Comparison of ENCODE assay signal across 11 cellular contexts in the genomic region with DNA sequence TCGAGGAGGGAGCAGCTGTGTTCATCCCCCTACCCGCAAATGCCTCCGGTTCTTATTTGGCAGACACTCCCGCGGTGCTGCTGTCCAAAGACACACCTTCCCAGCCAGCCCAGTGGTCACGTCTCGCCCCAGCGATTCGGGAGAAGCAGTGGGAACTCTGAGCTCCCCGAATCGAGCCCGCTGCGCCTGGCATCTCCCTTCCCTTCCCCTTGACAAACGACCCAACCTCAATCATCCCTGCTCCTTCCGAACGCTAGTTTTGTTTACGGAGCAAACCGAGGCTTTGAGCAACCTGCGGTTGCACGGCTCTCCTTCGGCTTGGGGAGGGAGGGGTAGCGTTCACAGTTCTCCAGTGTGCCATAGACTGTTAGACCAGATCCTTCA. TPM values are rescaled to one million over a fixed set of nuclear protein-coding genes. Genes with fewer than 3 reads are reported as not detected.
DNase-seq lines count a peak whose midpoint lies in the region; ATAC-seq, FAIRE-seq and TF ChIP-seq lines count a peak whose summit lies in the region.
"Had no signal": no experiment of that assay in that cellular context is flagged by ENCODE, and none has a peak within 500 bp of the region (broad histone marks: within the 10 kb centered on the region; RNA-seq: fewer than 3 reads in every experiment).

No MANE protein-coding gene starts in this region.

- TF ChIP-seq CTCF in keratinocyte (optimal IDR thresholded peaks at IDR 0.05 in 1 of 3, IDR thresholded peaks at IDR 0.05 in 1 of 3, conservative IDR thresholded peaks at IDR 0.05 in 1 of 3; ENCODE audit: extremely low read depth in 1 of 3, insufficient read depth in 2 of 3, low read length in 3 of 3) = no peak
- no peak for TF ChIP-seq CTCF in transverse colon (IDR thresholded peaks at IDR 0.05)

- dilution Hi-C loops in keratinocyte (cut with MboI; ENCODE audit: extremely low pct_ligation_motif_present, low sequenced_read_pairs) = no loop called here

- H3K4me2 ChIP-seq in keratinocyte (ENCODE audit: control insufficient read depth, extremely low read depth, insufficient read depth, low read depth, low read length) = peak overlapping the region; percentile 62

- no peaks in the 10 kb centered on the region for H4K20me1 ChIP-seq in keratinocyte (ENCODE audit: control insufficient read depth, extremely low read depth, insufficient read depth, low read length)

- no peak for TF ChIP-seq EP300 in transverse colon (IDR thresholded peaks at IDR 0.05; ENCODE audit: low read depth)

- TF ChIP-seq POLR2A in transverse colon (IDR thresholded peaks at IDR 0.05) = no peak

- peak overlapping the region; percentile 56 for H2AFZ ChIP-seq in keratinocyte (ENCODE audit: control insufficient read depth, low read length)

- in situ Hi-C loops in transverse colon (cut with MboI; ENCODE audit: low pct_ligation_motif_present in 1 of 4, low pct_unique_long_range_greater_than_20kb in 1 of 4, low sequenced_read_pairs in 3 of 4) = no loop called here

- WGBS in transverse colon (ENCODE audit: low coverage in 1 of 2), 2 donors = 45% methylated on average over 22 of the region's 22 CpGs; no CpG with 5 or more reads in 1 of the 2 donors

- H3K9me1 ChIP-seq in keratinocyte (ENCODE audit: control insufficient read depth, extremely low read depth, insufficient read depth, low read length) = no peaks in the 10 kb centered on the region

- H3K79me2 ChIP-seq in keratinocyte (ENCODE audit: control insufficient read depth, insufficient read depth, low read length) = no peaks in the 10 kb centered on the region

- ATAC-seq in HG03354 (IDR thresholded peaks at IDR 0.05; ENCODE audit: poor library complexity, severe bottlenecking, unreplicated experiment) (no peak), GM21529 (IDR thresholded peaks at IDR 0.05; ENCODE audit: unreplicated experiment) (no peak), HG03095 (IDR thresholded peaks at IDR 0.05; ENCODE audit: unreplicated experiment) (no peak)
- ATAC-seq: naive thymus-derived CD8-positive, alpha-beta T cell had no signal

- no peak overlapping the region for H3K9ac ChIP-seq in keratinocyte (ENCODE audit: control insufficient read depth, extremely low read depth, insufficient read depth, low read length)

- H3K27me3 ChIP-seq in keratinocyte (ENCODE audit: control insufficient read depth, extremely low read depth, insufficient read depth, low read length) = peaks cover 32% of the 10 kb centered on the region
- H3K27me3 ChIP-seq in transverse colon = no peaks in the 10 kb centered on the region

- H3K27ac ChIP-seq in caudate nucleus (ENCODE audit: low read depth, low read length) = peak overlapping the region; percentile 18
- no peak overlapping the region for H3K27ac ChIP-seq in keratinocyte (ENCODE audit: control insufficient read depth, insufficient read depth, low read length)
- no peak overlapping the region for H3K27ac ChIP-seq in transverse colon

- no peaks in the 10 kb centered on the region for H3K36me3 ChIP-seq in keratinocyte (ENCODE audit: control insufficient read depth in 2 of 2, extremely low read depth in 1 of 2, insufficient read depth in 2 of 2, low read length in 2 of 2)
- no peaks in the 10 kb centered on the region for H3K36me3 ChIP-seq in transverse colon

- no peaks in the 10 kb centered on the region for H3K4me1 ChIP-seq in keratinocyte (ENCODE audit: control insufficient read depth, extremely low read depth, insufficient read depth, low read length)
- no peaks in the 10 kb centered on the region for H3K4me1 ChIP-seq in transverse colon

- intact Hi-C loops in transverse colon (cut with DNase I; ENCODE audit: low total_unique reads) = loop anchor here (2.0 kb wide), 1 partner anchor 309 kb away; no protein-coding TSS in a partner anchor

- peak overlapping the region; percentile 27 to 51 (median 44) for H3K4me3 ChIP-seq in keratinocyte (ENCODE audit: control insufficient read depth in 2 of 3, extremely low read depth in 1 of 3, insufficient read depth in 2 of 3, low read depth in 1 of 3, low read length in 3 of 3)
- H3K4me3 ChIP-seq in transverse colon = peak overlapping the region in 3 of 4 donors; percentile 9 to 39 (median 22)

- FAIRE-seq in keratinocyte (lab: Jason Lieb, UNC) = no peak

- H3K9me3 ChIP-seq in keratinocyte (ENCODE audit: control insufficient read depth, low read depth, low read length) (no peaks in the 10 kb centered on the region), transverse colon (no peaks in the 10 kb centered on the region)

- DNase-seq in NCI-H1105 (lab: John Stamatoyannopoulos, UW) = peak; percentile 6
- no peak for DNase-seq in NCI-H1105 treated with DMSO at 0.1 percent for 48 hours (lab: John Stamatoyannopoulos, UW)
- peak in 9 of 61 donors; percentile 0 to 33 (median 2) for DNase-seq in caudate nucleus (lab: John Stamatoyannopoulos, UW)
- DNase-seq in keratinocyte (ENCODE audit: low read depth, low spot score) = no peak
- DNase-seq in transverse colon = no peak
- DNase-seq: ACHN; naive thymus-derived CD8-positive, alpha-beta T cell; stimulated activated CD8-positive, alpha-beta memory T cell treated with anti-CD3 and anti-CD28 coated beads, Interleukin-4, amount 100 ng/mL, for 48 hours had no signal

RNA-seq across cellular contexts. Expression of gene FRMPD4, which starts 0.3 kb away (rescaled TPM):
- polyA plus RNA-seq in keratinocyte = 0.05 to 0.07 TPM (median 0.06 TPM) in 3 replicates
- polyA plus RNA-seq in keratinocyte (2011; ENCODE audit: low read depth) = not detected
- polyA plus RNA-seq in keratinocyte (2011; cell fraction: cytosol; rRNA removed) = 0.04 and 0.07 TPM in 2 replicates
- 0.10 and 0.12 TPM in 2 replicates for polyA plus RNA-seq in keratinocyte (2011; cell fraction: nucleus; rRNA removed)
- 0.10 TPM in 1 of 2 replicates, not detected in the other for polyA plus RNA-seq in keratinocyte (2012; ENCODE audit: low replicate concordance)
- polyA minus RNA-seq in keratinocyte = 0.07 to 0.33 TPM (median 0.19 TPM) in 3 replicates
- polyA minus RNA-seq in keratinocyte (2011; cell fraction: cytosol; rRNA and poly(A)+ RNA removed) = not detected
- polyA minus RNA-seq in keratinocyte (2011; cell fraction: nucleus; rRNA and poly(A)+ RNA removed) = 0.11 and 0.31 TPM in 2 replicates
- total RNA-seq in transverse colon = 1 to 10 TPM in 1 of 4 donors, under 1 TPM in 2, not detected in 1; 0.79 to 1.5 (median 0.82) TPM
- total RNA-seq: naive thymus-derived CD8-positive, alpha-beta T cell had no signal
- polyA plus RNA-seq: naive thymus-derived CD8-positive, alpha-beta T cell had no signal
